Comparison of ENCODE assay signal across 1 cellular context in genomic region chr11:65859134-65859811, GRCh38.
TF ChIP-seq lines count a peak whose summit lies in the region.

No MANE protein-coding gene starts in this region.

TF ChIP-seq in HepG2, 621 proteins besides CTCF, POLR2A, EP300 and RAD21 (continued from another document and continues in another):
- TF ChIP-seq PRDM10 (CRISPR knock-in tag; IDR thresholded peaks at IDR 0.05; ENCODE audit: low read depth): no peak
- TF ChIP-seq GABPB1 (CRISPR knock-in tag; IDR thresholded peaks at IDR 0.05): peak; percentile 87
- no peak for TF ChIP-seq SOX13 (IDR thresholded peaks at IDR 0.05)
- peak in 1 of 2 experiments; percentile 12; a peak in 1 of 4 replicates for TF ChIP-seq SOX13 (CRISPR knock-in tag; conservative IDR thresholded peaks at IDR 0.05 in 1 of 2, IDR thresholded peaks at IDR 0.05 in 1 of 2)
- TF ChIP-seq RFX3 (CRISPR knock-in tag; IDR thresholded peaks at IDR 0.05): peak; percentile 58; the same call in 1 of the 2 replicates
- TF ChIP-seq ETV5 (CRISPR knock-in tag; IDR thresholded peaks at IDR 0.05; ENCODE audit: borderline replicate concordance): peak; percentile 82
- TF ChIP-seq ZNF775 (CRISPR knock-in tag; IDR thresholded peaks at IDR 0.05; ENCODE audit: borderline replicate concordance): no peak
- TF ChIP-seq NFYB (CRISPR knock-in tag; IDR thresholded peaks at IDR 0.05): peak; percentile 67
- TF ChIP-seq FOXK2 (IDR thresholded peaks at IDR 0.05): 0 out of 2 replicates have a peak, but pooled peaks have one; percentile 5
- no peak for TF ChIP-seq ZFYVE20 (CRISPR knock-in tag; IDR thresholded peaks at IDR 0.05; ENCODE audit: borderline replicate concordance, low read depth)
- no peak for TF ChIP-seq ZNF678 (CRISPR knock-in tag; IDR thresholded peaks at IDR 0.05)
- TF ChIP-seq TBX2 (CRISPR knock-in tag; IDR thresholded peaks at IDR 0.05; ENCODE audit: borderline replicate concordance): peak; percentile 41
- peak; percentile 19; the same call in 1 of the 2 replicates for TF ChIP-seq ZNF878 (CRISPR knock-in tag; IDR thresholded peaks at IDR 0.05)
- 0 out of 2 replicates have a peak, but pooled peaks have one; percentile 32 for TF ChIP-seq IKZF5 (CRISPR knock-in tag; IDR thresholded peaks at IDR 0.05)
- no peak for TF ChIP-seq MYNN (CRISPR knock-in tag; IDR thresholded peaks at IDR 0.05; ENCODE audit: low read depth)
- TF ChIP-seq ZNF737 (CRISPR knock-in tag; IDR thresholded peaks at IDR 0.05; ENCODE audit: borderline replicate concordance): no peak
- no peak for TF ChIP-seq ZNF598 (CRISPR knock-in tag; IDR thresholded peaks at IDR 0.05; ENCODE audit: borderline replicate concordance)
- TF ChIP-seq ZXDC (CRISPR knock-in tag; IDR thresholded peaks at IDR 0.05): no peak
- no peak for TF ChIP-seq ZNF124 (CRISPR knock-in tag; IDR thresholded peaks at IDR 0.05)
- TF ChIP-seq SAP130 (CRISPR knock-in tag; IDR thresholded peaks at IDR 0.05; ENCODE audit: low read depth): peak; percentile 85
- TF ChIP-seq HOXA5 (CRISPR knock-in tag; IDR thresholded peaks at IDR 0.05): 0 out of 2 replicates have a peak, but pooled peaks have one; percentile 13
- no peak for TF ChIP-seq ZNF281 (CRISPR knock-in tag; IDR thresholded peaks at IDR 0.05; ENCODE audit: borderline replicate concordance)
- peak; percentile 50 for TF ChIP-seq GMEB1 (CRISPR knock-in tag; IDR thresholded peaks at IDR 0.05; ENCODE audit: borderline replicate concordance)
- TF ChIP-seq MLX (CRISPR knock-in tag; IDR thresholded peaks at IDR 0.05): no peak
- peak; percentile 41; the same call in 1 of the 2 replicates for TF ChIP-seq PRMT3 (CRISPR knock-in tag; IDR thresholded peaks at IDR 0.05; ENCODE audit: borderline replicate concordance, low read depth)
- peak; percentile 64 for TF ChIP-seq NFYC (CRISPR knock-in tag; IDR thresholded peaks at IDR 0.05)
- no peak for TF ChIP-seq CBX5 (CRISPR knock-in tag; IDR thresholded peaks at IDR 0.05; ENCODE audit: borderline replicate concordance)
- no peak for TF ChIP-seq SNAPC4 (CRISPR knock-in tag; IDR thresholded peaks at IDR 0.05)
- TF ChIP-seq ZMAT3 (CRISPR knock-in tag; conservative IDR thresholded peaks at IDR 0.05): 0 out of 2 replicates have a peak, but pooled peaks have one; percentile 58
- TF ChIP-seq RBAK (CRISPR knock-in tag; IDR thresholded peaks at IDR 0.05): no peak
- 0 out of 2 replicates have a peak, but pooled peaks have one; percentile 23 for TF ChIP-seq ZNF784 (CRISPR knock-in tag; IDR thresholded peaks at IDR 0.05; ENCODE audit: borderline replicate concordance)
- peak; percentile 67; the same call in 1 of the 2 replicates for TF ChIP-seq ZNF143 (CRISPR knock-in tag; IDR thresholded peaks at IDR 0.05)
- no peak for TF ChIP-seq ZNF780A (CRISPR knock-in tag; IDR thresholded peaks at IDR 0.05)
- TF ChIP-seq NKX3-1 (CRISPR knock-in tag; IDR thresholded peaks at IDR 0.05): no peak
- peak; percentile 67 for TF ChIP-seq ELF3 (CRISPR knock-in tag; IDR thresholded peaks at IDR 0.05)
- peak; percentile 89 for TF ChIP-seq ELF1 (CRISPR knock-in tag; IDR thresholded peaks at IDR 0.05)
- peak; percentile 42; the same call in 1 of the 2 replicates for TF ChIP-seq MYC (CRISPR knock-in tag; IDR thresholded peaks at IDR 0.05; ENCODE audit: borderline replicate concordance)
- no peak for TF ChIP-seq HNRNPLL (IDR thresholded peaks at IDR 0.05; ENCODE audit: low read depth, low read length, poor library complexity, severe bottlenecking)
- TF ChIP-seq DRAP1 (CRISPR knock-in tag; IDR thresholded peaks at IDR 0.05): peak; percentile 94
- peak; percentile 66 for TF ChIP-seq TAF1 (CRISPR knock-in tag; IDR thresholded peaks at IDR 0.05)
- TF ChIP-seq MEIS1 (CRISPR knock-in tag; IDR thresholded peaks at IDR 0.05; ENCODE audit: borderline replicate concordance): 0 out of 2 replicates have a peak, but pooled peaks have one; percentile 38
- TF ChIP-seq CREB1 (IDR thresholded peaks at IDR 0.05): 0 out of 2 replicates have a peak, but pooled peaks have one; percentile 3
- no peak for TF ChIP-seq CREB1 (CRISPR knock-in tag; IDR thresholded peaks at IDR 0.05)
- TF ChIP-seq HCFC1 (IDR thresholded peaks at IDR 0.05; ENCODE audit: low read depth, low read length): 0 out of 2 replicates have a peak, but pooled peaks have one; percentile 9
- TF ChIP-seq KLF9 (CRISPR knock-in tag; IDR thresholded peaks at IDR 0.05; ENCODE audit: low read depth): no peak
